Comparison of ENCODE assay signal across 8 cellular contexts in the genomic region with DNA sequence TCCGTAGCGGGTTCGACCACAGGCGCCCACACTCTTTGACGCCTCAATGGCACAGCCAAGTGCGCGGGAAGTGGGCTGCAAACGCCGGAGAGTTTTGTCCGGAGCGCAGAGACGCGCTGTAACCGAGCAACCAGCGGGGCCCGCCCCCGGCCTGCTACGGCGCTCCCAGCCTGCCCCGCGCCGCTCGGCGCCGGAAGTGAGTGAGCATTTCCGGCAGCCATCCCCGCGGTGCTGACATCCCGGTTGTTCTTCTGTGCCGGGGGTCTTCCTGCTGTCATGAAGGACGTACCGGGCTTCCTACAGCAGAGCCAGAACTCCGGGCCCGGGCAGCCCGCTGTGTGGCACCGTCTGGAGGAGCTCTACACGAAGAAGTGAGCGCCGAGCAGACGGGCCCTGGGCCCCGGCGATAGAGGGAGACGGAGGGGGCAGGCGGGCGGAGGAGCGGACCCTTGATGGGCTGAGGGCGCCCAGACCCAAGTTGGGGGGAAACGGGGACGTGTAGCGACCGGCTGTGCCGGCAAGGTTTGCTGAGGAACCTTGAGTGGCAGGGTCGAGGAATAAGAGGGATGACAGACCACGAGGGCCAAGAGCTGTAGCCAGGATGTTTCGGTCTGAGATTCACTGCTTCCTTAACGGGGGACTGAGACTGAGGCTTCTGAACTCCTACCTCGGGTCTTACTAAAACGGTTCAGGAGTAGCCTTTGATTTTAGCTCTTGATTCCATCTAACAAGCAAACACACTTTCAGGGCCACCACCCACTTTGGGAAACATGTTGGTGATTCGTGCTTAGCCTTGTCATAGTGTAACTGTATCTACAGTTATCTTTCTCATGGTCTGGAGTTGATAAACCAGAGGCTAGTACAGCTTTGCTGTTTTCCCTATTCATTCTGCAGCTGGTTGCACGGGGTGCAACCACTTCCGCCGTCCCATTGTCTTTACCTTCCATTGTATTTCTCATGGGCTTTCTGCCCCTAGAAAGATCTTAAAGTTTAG. TPM values are rescaled to one million over a fixed set of nuclear protein-coding genes. Genes with fewer than 3 reads are reported as not detected.
DNase-seq lines count a peak whose midpoint lies in the region; ATAC-seq, FAIRE-seq and TF ChIP-seq lines count a peak whose summit lies in the region.

TSS of gene PSMD13 (plus strand) at position 203 of the 994 bp plus-strand sequence. CDS start at position 277, 74 bp downstream.

- BruUV-seq in A673 (replicated peaks; lab: Mats Ljungman, UMichigan), result TSS peak; percentile 51

- POLR2A ChIA-PET in A673 (lab: Charles Lee; ENCODE audit: low non-redundant PET), result no interaction called here

- CTCF ChIA-PET in A673 (lab: Charles Lee), result interaction anchor here (0.6 kb wide), 1 partner anchor 482 kb away, joined by 3 read pairs; no protein-coding TSS in a partner anchor

- H3K36me3 ChIP-seq in A673 (ENCODE audit: insufficient read depth, low read length, poor library complexity, severe bottlenecking), result peaks cover 11% of the 10 kb centered on the region
- H3K36me3 ChIP-seq in kidney (ENCODE audit: control insufficient read depth in 1 of 2, insufficient read depth in 2 of 2, low read length in 2 of 2), result no peaks in the 10 kb centered on the region

- H3K27ac ChIP-seq in A673 (ENCODE audit: low read depth, low read length, poor library complexity, severe bottlenecking) (peak within 1 kb of the TSS; percentile 78), kidney (ENCODE audit: low read depth in 2 of 2, low read length in 2 of 2) (peak within 1 kb of the TSS; percentile 90 to 98)

- peak within 1 kb of the TSS; percentile 71 to 97 for H3K9ac ChIP-seq in kidney (ENCODE audit: low read length in 2 of 2)

- ATAC-seq in GM18519 (IDR thresholded peaks at IDR 0.05; ENCODE audit: low FRiP score, unreplicated experiment) (peak; percentile 65), HG03060 (IDR thresholded peaks at IDR 0.05; ENCODE audit: low read depth, unreplicated experiment) (peak; percentile 36)

- no peaks in the 10 kb centered on the region for H3K9me3 ChIP-seq in A673 (ENCODE audit: low read depth, low read length, poor library complexity, severe bottlenecking)
- H3K9me3 ChIP-seq in kidney (ENCODE audit: control insufficient read depth in 1 of 2, low read length in 2 of 2), result no peaks in the 10 kb centered on the region

- peak within 1 kb of the TSS; percentile 95 for H3K4me3 ChIP-seq in A673 (ENCODE audit: low read depth, low read length, poor library complexity, severe bottlenecking)
- H3K4me3 ChIP-seq in kidney (ENCODE audit: low read length in 2 of 2), result peak within 1 kb of the TSS; percentile 97 to 99

- peaks cover 12% of the 10 kb centered on the region for H3K4me1 ChIP-seq in A673 (ENCODE audit: insufficient read depth, low read length, poor library complexity, severe bottlenecking)
- peaks cover 12 to 19% of the 10 kb centered on the region in 2 donors for H3K4me1 ChIP-seq in kidney (ENCODE audit: control insufficient read depth in 1 of 2, insufficient read depth in 1 of 2, low read depth in 1 of 2, low read length in 2 of 2)

- TF ChIP-seq CTCF in A673 (conservative IDR thresholded peaks at IDR 0.05; ENCODE audit: low read depth, low read length) (no peak), kidney (IDR thresholded peaks at IDR 0.05; ENCODE audit: borderline replicate concordance, extremely low read depth, insufficient read depth) (no peak)

- DNase-seq in A673 (ENCODE audit: low spot score), result peak; percentile 91
- peak; percentile 91 for DNase-seq in NCI-H2196 (lab: John Stamatoyannopoulos, UW; ENCODE audit: unreplicated experiment)
- peak; percentile 89 for DNase-seq in activated CD4-positive, CD25-positive, alpha-beta regulatory T cell treated with anti-CD3 and anti-CD28 coated beads, Interleukin-2, amount 50 U/mL, for 72 hours
- peak; percentile 82 for DNase-seq in cerebellar cortex (ENCODE audit: low spot score)
- DNase-seq in kidney, result peak; percentile 96
- DNase-seq in stimulated activated CD4-positive, alpha-beta T cell treated with anti-CD3 and anti-CD28 coated beads, Interleukin-15, amount 100 ng/mL, for 24 hours, result peak; percentile 94

- intact Hi-C loops in A673 (cut with micrococcal nuclease; ENCODE audit: unreplicated experiment), result no loop called here
- intact Hi-C loops in kidney (cut with DNase I), result no loop called here

- FAIRE-seq in kidney (lab: Jason Lieb, UNC), result no peak

- H3K27me3 ChIP-seq in A673 (replicated peaks; ENCODE audit: insufficient read depth, low read depth, low read length, poor library complexity), result no peaks in the 10 kb centered on the region

RNA-seq across cellular contexts. Expression of gene PSMD13, which starts in this region (rescaled TPM):
- total RNA-seq in A673 (2021) (195 and 199 TPM in 2 replicates), kidney (87.7 TPM)
- 115 TPM for polyA plus RNA-seq in kidney (ENCODE audit: insufficient read depth, low read depth, low replicate concordance)

Comparison
In these comparisons a context has a peak if more than half of its experiments do, and no peak if none do; other contexts are left out.
1. Peak in every context shown above with its lines: DNase-seq, ATAC-seq, H3K4me3 ChIP-seq and H3K27ac ChIP-seq.